In the genomic region with DNA sequence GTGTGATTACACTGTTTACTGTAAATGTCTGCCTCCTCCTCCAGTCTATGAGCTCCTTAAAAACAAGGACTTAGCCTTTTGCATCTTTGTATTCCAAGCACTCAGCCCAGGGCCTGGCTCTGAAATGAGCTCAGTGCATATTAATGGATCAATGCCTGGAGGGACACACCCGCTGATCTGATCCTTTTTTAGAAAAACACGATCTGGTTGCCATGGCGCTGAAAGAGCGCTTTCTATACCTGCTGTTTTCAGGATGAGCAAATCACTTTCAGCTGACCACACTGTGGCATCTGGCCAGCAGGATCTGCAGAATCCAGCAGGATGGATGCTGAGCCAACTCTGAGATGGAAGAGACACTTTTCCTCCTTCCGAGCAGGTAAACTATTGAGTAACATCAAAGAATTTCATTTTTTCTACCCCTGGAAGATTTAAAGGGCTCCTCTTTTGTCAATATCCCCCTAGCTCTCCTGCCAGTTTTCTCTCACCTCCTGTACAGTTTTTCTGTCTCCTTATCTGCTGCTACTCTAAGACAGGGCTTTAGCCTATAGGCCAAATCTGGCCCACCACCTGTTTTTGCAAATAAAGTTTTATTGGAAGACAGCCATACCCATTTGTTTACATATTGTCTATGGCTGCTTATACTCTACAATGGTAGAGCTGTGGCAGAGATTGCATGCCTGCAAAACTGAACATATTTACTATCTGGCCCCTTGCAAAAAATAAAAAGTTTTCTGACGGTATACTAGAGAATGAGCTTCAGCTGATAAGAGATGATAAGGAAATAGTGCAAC, we compare ENCODE assay signal across 15 cellular contexts. TPM values are rescaled to one million over a fixed set of nuclear protein-coding genes. Genes with fewer than 3 reads are reported as not detected.
DNase-seq lines count a peak whose midpoint lies in the region; ATAC-seq, FAIRE-seq and TF ChIP-seq lines count a peak whose summit lies in the region.
"Had no signal": no experiment of that assay in that cellular context is flagged by ENCODE, and none has a peak within 500 bp of the region (broad histone marks: within the 10 kb centered on the region; RNA-seq: fewer than 3 reads in every experiment).

No MANE protein-coding gene starts in this region.

- no peaks in the 10 kb centered on the region for H3K9me1 ChIP-seq in keratinocyte (ENCODE audit: control insufficient read depth, extremely low read depth, insufficient read depth, low read length)

- H3K27ac ChIP-seq in brain microvascular endothelial cell (no peak overlapping the region), keratinocyte (ENCODE audit: control insufficient read depth, insufficient read depth, low read length) (peak overlapping the region; percentile 39)

- no peak overlapping the region for H3K4me3 Mint-ChIP-seq in nephron progenitor cell
- no peak overlapping the region for H3K4me3 Mint-ChIP-seq in T-helper 2 cell treated with Interferon-gamma antibody and Interleukin-4, amounts not matched to agents 5 μg/mL and 100 μg/mL, for 36 hours
- H3K4me3 Mint-ChIP-seq: activated B cell treated with CpG ODN at 0.5 μM for 24 hours; CD4-positive, alpha-beta memory T cell; stimulated activated effector memory CD8-positive, alpha-beta T cell treated with anti-CD3 and anti-CD28 coated beads, Interleukin-12 subunit alpha, Interleukin-12 subunit beta, amount 100 ng/mL, for 72 hours had no signal

- no peak overlapping the region for H3K4me3 ChIP-seq in brain microvascular endothelial cell (ENCODE audit: low read depth, low read length)
- no peak overlapping the region for H3K4me3 ChIP-seq in keratinocyte (ENCODE audit: control insufficient read depth in 2 of 3, extremely low read depth in 1 of 3, insufficient read depth in 2 of 3, low read depth in 1 of 3, low read length in 3 of 3)
- H3K4me3 ChIP-seq: esophagus squamous epithelium had no signal

- H4K20me1 ChIP-seq in keratinocyte (ENCODE audit: control insufficient read depth, extremely low read depth, insufficient read depth, low read length), result no peaks in the 10 kb centered on the region

- H3K27ac Mint-ChIP-seq in nephron progenitor cell, result no peak overlapping the region
- no peak overlapping the region for H3K27ac Mint-ChIP-seq in T-helper 2 cell treated with Interferon-gamma antibody and Interleukin-4, amounts not matched to agents 5 μg/mL and 100 μg/mL, for 36 hours
- H3K27ac Mint-ChIP-seq: activated B cell treated with CpG ODN at 0.5 μM for 24 hours; CD4-positive, alpha-beta memory T cell; stimulated activated effector memory CD8-positive, alpha-beta T cell treated with anti-CD3 and anti-CD28 coated beads, Interleukin-12 subunit alpha, Interleukin-12 subunit beta, amount 100 ng/mL, for 72 hours had no signal

- no peaks in the 10 kb centered on the region for H3K27me3 ChIP-seq in brain microvascular endothelial cell (replicated peaks)
- no peaks in the 10 kb centered on the region for H3K27me3 ChIP-seq in keratinocyte (ENCODE audit: control insufficient read depth, extremely low read depth, insufficient read depth, low read length)
- H3K27me3 ChIP-seq: esophagus squamous epithelium had no signal

- no peak for TF ChIP-seq CTCF in brain microvascular endothelial cell (IDR thresholded peaks at IDR 0.05; ENCODE audit: low read depth, low read length, missing control alignments)
- TF ChIP-seq CTCF in keratinocyte (optimal IDR thresholded peaks at IDR 0.05 in 1 of 3, IDR thresholded peaks at IDR 0.05 in 1 of 3, conservative IDR thresholded peaks at IDR 0.05 in 1 of 3; ENCODE audit: extremely low read depth in 1 of 3, insufficient read depth in 2 of 3, low read length in 3 of 3), result no peak
- no peak for TF ChIP-seq CTCF in nephron progenitor cell (IDR thresholded peaks at IDR 0.05)

- no peaks in the 10 kb centered on the region for H3K27me3 Mint-ChIP-seq in nephron progenitor cell (ENCODE audit: low read depth, poor library complexity)
- no peaks in the 10 kb centered on the region for H3K27me3 Mint-ChIP-seq in T-helper 2 cell treated with Interferon-gamma antibody and Interleukin-4, amounts not matched to agents 5 μg/mL and 100 μg/mL, for 36 hours (ENCODE audit: low read depth)
- H3K27me3 Mint-ChIP-seq: activated B cell treated with CpG ODN at 0.5 μM for 24 hours; CD4-positive, alpha-beta memory T cell had no signal

- H3K79me2 ChIP-seq in keratinocyte (ENCODE audit: control insufficient read depth, insufficient read depth, low read length), result no peaks in the 10 kb centered on the region

- no peak overlapping the region for H2AFZ ChIP-seq in keratinocyte (ENCODE audit: control insufficient read depth, low read length)

- ATAC-seq in GM18511 (IDR thresholded peaks at IDR 0.05; ENCODE audit: unreplicated experiment), result no peak
- ATAC-seq: HCT116; stimulated activated effector memory CD8-positive, alpha-beta T cell treated with anti-CD3 and anti-CD28 coated beads, Interleukin-12 subunit alpha, Interleukin-12 subunit beta, amount 100 ng/mL, for 72 hours had no signal

- H3K9me3 Mint-ChIP-seq in nephron progenitor cell, result peaks cover under 1% of the 10 kb centered on the region
- H3K9me3 Mint-ChIP-seq in T-helper 2 cell treated with Interferon-gamma antibody and Interleukin-4, amounts not matched to agents 5 μg/mL and 100 μg/mL, for 36 hours, result no peaks in the 10 kb centered on the region
- H3K9me3 Mint-ChIP-seq: activated B cell treated with CpG ODN at 0.5 μM for 24 hours; CD4-positive, alpha-beta memory T cell; stimulated activated effector memory CD8-positive, alpha-beta T cell treated with anti-CD3 and anti-CD28 coated beads, Interleukin-12 subunit alpha, Interleukin-12 subunit beta, amount 100 ng/mL, for 72 hours had no signal

- dilution Hi-C loops in keratinocyte (cut with MboI; ENCODE audit: extremely low pct_ligation_motif_present, low sequenced_read_pairs), result no loop called here

- no peaks in the 10 kb centered on the region for H3K4me1 Mint-ChIP-seq in nephron progenitor cell
- no peaks in the 10 kb centered on the region for H3K4me1 Mint-ChIP-seq in T-helper 2 cell treated with Interferon-gamma antibody and Interleukin-4, amounts not matched to agents 5 μg/mL and 100 μg/mL, for 36 hours (ENCODE audit: low read depth)
- H3K4me1 Mint-ChIP-seq: activated B cell treated with CpG ODN at 0.5 μM for 24 hours; CD4-positive, alpha-beta memory T cell; stimulated activated effector memory CD8-positive, alpha-beta T cell treated with anti-CD3 and anti-CD28 coated beads, Interleukin-12 subunit alpha, Interleukin-12 subunit beta, amount 100 ng/mL, for 72 hours had no signal

- FAIRE-seq in keratinocyte (lab: Jason Lieb, UNC), result peak; percentile 87
- FAIRE-seq: GM18507 had no signal

- no peaks in the 10 kb centered on the region for H3K9me3 ChIP-seq in keratinocyte (ENCODE audit: control insufficient read depth, low read depth, low read length)
- H3K9me3 ChIP-seq: esophagus squamous epithelium had no signal

- H3K36me3 Mint-ChIP-seq in nephron progenitor cell (ENCODE audit: low read depth), result peaks cover 3% of the 10 kb centered on the region
- no peaks in the 10 kb centered on the region for H3K36me3 Mint-ChIP-seq in T-helper 2 cell treated with Interferon-gamma antibody and Interleukin-4, amounts not matched to agents 5 μg/mL and 100 μg/mL, for 36 hours (ENCODE audit: low read depth)

- peak overlapping the region; percentile 57 for H3K9ac ChIP-seq in keratinocyte (ENCODE audit: control insufficient read depth, extremely low read depth, insufficient read depth, low read length)

- H3K36me3 ChIP-seq in brain microvascular endothelial cell (replicated peaks) (no peaks in the 10 kb centered on the region), keratinocyte (ENCODE audit: control insufficient read depth in 2 of 2, extremely low read depth in 1 of 2, insufficient read depth in 2 of 2, low read length in 2 of 2) (peaks cover 0 to 1% of the 10 kb centered on the region in 2 experiments)

- H3K4me2 ChIP-seq in keratinocyte (ENCODE audit: control insufficient read depth, extremely low read depth, insufficient read depth, low read depth, low read length), result peak overlapping the region; percentile 54

- in situ Hi-C loops in brain microvascular endothelial cell (cut with HindIII; ENCODE audit: low pct_ligation_motif_present, low sequenced_read_pairs), result no loop called here

- DNase-seq in ELF-1 (ENCODE audit: low read depth, low spot score), result peak; percentile 90
- DNase-seq in NCI-H2171 treated with DMSO at 0.1 percent for 48 hours (lab: John Stamatoyannopoulos, UW), result peak; percentile 40
- DNase-seq in brain microvascular endothelial cell, result peak; percentile 27
- no peak for DNase-seq in keratinocyte (ENCODE audit: low read depth, low spot score)
- DNase-seq in nephron progenitor cell, result no peak
- no peak for DNase-seq in activated CD8-positive, alpha-beta memory T cell treated with anti-CD3 and anti-CD28 coated beads, Interleukin-2, amount 50 U/mL, for 48 hours
- DNase-seq in T-helper 2 cell treated with Interferon-gamma antibody and Interleukin-4, amounts not matched to agents 5 μg/mL and 100 μg/mL, for 36 hours (ENCODE audit: low spot score), result no peak
- DNase-seq: activated B cell treated with CpG ODN at 0.5 μM for 24 hours; activated naive CD4-positive, alpha-beta T cell; CD4-positive, alpha-beta memory T cell; esophagus squamous epithelium had no signal

- peaks cover 16% of the 10 kb centered on the region for H3K4me1 ChIP-seq in keratinocyte (ENCODE audit: control insufficient read depth, extremely low read depth, insufficient read depth, low read length)

RNA-seq across cellular contexts. Expression of a gene that starts 37.6 kb away (rescaled TPM):
- 277 to 545 TPM (median 411 TPM) in 3 replicates for polyA plus RNA-seq in keratinocyte
- 311 TPM for polyA plus RNA-seq in keratinocyte (2011; ENCODE audit: low read depth)
- 379 and 567 TPM in 2 replicates for polyA plus RNA-seq in keratinocyte (2011; cell fraction: cytosol; rRNA removed)
- polyA plus RNA-seq in keratinocyte (2011; cell fraction: nucleus; rRNA removed), result 455 and 471 TPM in 2 replicates
- polyA plus RNA-seq in keratinocyte (2012; ENCODE audit: low replicate concordance), result 184 and 305 TPM in 2 replicates
- 267 to 644 TPM (median 355 TPM) in 3 replicates for polyA minus RNA-seq in keratinocyte
- 239 TPM for polyA minus RNA-seq in keratinocyte (2011; cell fraction: cytosol; rRNA and poly(A)+ RNA removed)
- 152 and 239 TPM in 2 replicates for polyA minus RNA-seq in keratinocyte (2011; cell fraction: nucleus; rRNA and poly(A)+ RNA removed)

RNA-seq across cellular contexts. Expression of a gene that starts 52.4 kb away (rescaled TPM):
- polyA plus RNA-seq in keratinocyte, result 28.2 to 59.8 TPM (median 44.5 TPM) in 3 replicates
- polyA plus RNA-seq in keratinocyte (2011; ENCODE audit: low read depth), result 198 TPM
- polyA plus RNA-seq in keratinocyte (2011; cell fraction: cytosol; rRNA removed), result 33.0 and 38.0 TPM in 2 replicates
- 12.6 and 21.0 TPM in 2 replicates for polyA plus RNA-seq in keratinocyte (2011; cell fraction: nucleus; rRNA removed)
- 48.5 and 133 TPM in 2 replicates for polyA plus RNA-seq in keratinocyte (2012; ENCODE audit: low replicate concordance)
- 6.1 to 7.5 TPM (median 6.6 TPM) in 3 replicates for polyA minus RNA-seq in keratinocyte
- polyA minus RNA-seq in keratinocyte (2011; cell fraction: cytosol; rRNA and poly(A)+ RNA removed), result 13.4 TPM
- polyA minus RNA-seq in keratinocyte (2011; cell fraction: nucleus; rRNA and poly(A)+ RNA removed), result 5.1 and 6.8 TPM in 2 replicates

Comparison
In these comparisons a context has a peak if more than half of its experiments do, and no peak if none do; other contexts are left out.
1. DNase-seq: peak in ELF-1 (single experiment), NCI-H2171 treated with DMSO at 0.1 percent for 48 hours (single experiment) and brain microvascular endothelial cell (single experiment); none in keratinocyte (single experiment), nephron progenitor cell (single experiment), activated CD8-positive, alpha-beta memory T cell treated with anti-CD3 and anti-CD28 coated beads, Interleukin-2, amount 50 U/mL, for 48 hours (single experiment) and T-helper 2 cell treated with Interferon-gamma antibody and Interleukin-4, amounts not matched to agents 5 μg/mL and 100 μg/mL, for 36 hours (single experiment).